Comparison of ENCODE assay signal across 13 cellular contexts in the genomic region with DNA sequence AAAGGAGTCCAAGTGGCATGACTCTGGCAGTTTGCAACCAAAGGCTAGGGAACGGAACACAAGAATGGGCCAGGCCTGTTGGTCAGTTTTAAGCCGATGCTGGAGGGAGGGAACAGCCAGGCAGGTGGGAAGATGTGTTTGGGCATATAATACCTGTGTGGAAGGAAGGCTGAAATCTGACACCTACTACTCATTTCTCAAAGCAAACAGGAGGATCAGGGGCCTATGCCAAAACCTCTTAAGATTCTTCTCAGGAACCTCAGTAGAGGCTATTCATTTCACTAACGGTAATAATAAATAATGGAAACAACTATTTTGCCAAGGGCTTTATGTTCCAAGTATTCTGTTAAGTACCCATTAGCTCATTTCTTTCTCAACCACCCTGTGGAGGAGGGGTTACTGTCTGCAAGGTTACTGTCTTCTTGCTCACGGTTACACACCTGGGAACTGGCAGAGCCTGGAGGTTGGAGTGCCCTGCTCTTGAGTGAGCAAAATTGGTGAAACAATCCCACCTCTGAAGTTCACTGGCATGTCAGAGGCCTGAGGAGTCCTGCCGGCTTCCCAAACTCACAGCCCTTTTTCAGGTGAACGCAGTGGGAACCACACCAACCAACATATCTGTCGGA. TPM values are rescaled to one million over a fixed set of nuclear protein-coding genes. Genes with fewer than 3 reads are reported as not detected.
DNase-seq lines count a peak whose midpoint lies in the region; ATAC-seq and TF ChIP-seq lines count a peak whose summit lies in the region.
"Had no signal": no experiment of that assay in that cellular context is flagged by ENCODE, and none has a peak within 500 bp of the region (broad histone marks: within the 10 kb centered on the region; RNA-seq: fewer than 3 reads in every experiment).

No MANE protein-coding gene starts in this region.

- TF ChIP-seq CTCF in dorsolateral prefrontal cortex (IDR thresholded peaks at IDR 0.05 in 54 of 56, conservative IDR thresholded peaks at IDR 0.05 in 2 of 56; ENCODE audit: low read depth in 1 of 56, partially characterized antibody in 56 of 56) (no peak), thyroid gland (IDR thresholded peaks at IDR 0.05) (no peak), endodermal cell (conservative IDR thresholded peaks at IDR 0.05) (no peak)

- H3K27me3 ChIP-seq in dorsolateral prefrontal cortex (no peaks in the 10 kb centered on the region), thyroid gland (no peaks in the 10 kb centered on the region), endodermal cell (ENCODE audit: control insufficient read depth, insufficient read depth, low read length, poor library complexity, severe bottlenecking) (no peaks in the 10 kb centered on the region)

- H3K36me3 ChIP-seq in thyroid gland = peaks cover 6 to 22% of the 10 kb centered on the region in 2 donors
- H3K36me3 ChIP-seq in endodermal cell (ENCODE audit: control insufficient read depth, insufficient read depth, low read length) = peaks cover 26% of the 10 kb centered on the region

- TF ChIP-seq POLR2A in thyroid gland (IDR thresholded peaks at IDR 0.05) = peak in 1 of 2 donors; percentile 11

- no peak overlapping the region for H3K4me3 ChIP-seq in dorsolateral prefrontal cortex
- no peak overlapping the region for H3K4me3 ChIP-seq in thyroid gland (replicated peaks in 1 of 3)
- H3K4me3 ChIP-seq in endodermal cell (ENCODE audit: low read length) = no peak overlapping the region

- H3K4me1 ChIP-seq in thyroid gland (peaks cover 13 to 27% of the 10 kb centered on the region in 2 donors), endodermal cell (ENCODE audit: control insufficient read depth, insufficient read depth, low read length) (peaks cover 22% of the 10 kb centered on the region)

- no peak overlapping the region for H3K9ac ChIP-seq in endodermal cell (ENCODE audit: extremely low read depth, low read length, poor library complexity, severe bottlenecking)

- peak in 2 of 3 experiments; percentile 13 to 59 for DNase-seq in NCI-H1417 (lab: John Stamatoyannopoulos, UW)
- no peak for DNase-seq in NCI-H1417 treated with DMSO at 0.1 percent for 48 hours (lab: John Stamatoyannopoulos, UW)
- peak; percentile 88 for DNase-seq in NCI-H510A treated with DMSO at 0.1 percent for 48 hours (lab: John Stamatoyannopoulos, UW)
- DNase-seq in dorsolateral prefrontal cortex = no peak
- DNase-seq in thyroid gland = peak; percentile 77 to 82
- no peak for DNase-seq in endodermal cell
- no peak for DNase-seq in head of caudate nucleus
- DNase-seq: activated CD4-positive, alpha-beta T cell treated with anti-CD3 and anti-CD28 coated beads for 48 hours; Calu3; central memory CD4-positive, alpha-beta T cell; NCI-H524 treated with DMSO at 0.1 percent for 48 hours had no signal

- intact Hi-C loops in dorsolateral prefrontal cortex (cut with DNase I) = loop anchor here (1.0 to 5.0 kb wide), 3 partner anchors 217 to 317 kb away; no protein-coding TSS in a partner anchor
- intact Hi-C loops in thyroid gland (cut with DNase I) = loop anchor here (5.0 kb wide), 2 partner anchors 37 to 217 kb away; a partner anchor contains a TSS
- intact Hi-C loops in head of caudate nucleus (cut with DNase I) = no loop called here

- peaks cover 18% of the 10 kb centered on the region for H3K36me3 Mint-ChIP-seq in endodermal cell (ENCODE audit: low read depth)

- 43 to 45% methylated on average over 7 of the region's 7 CpGs for WGBS in thyroid gland, 2 donors
- WGBS in endodermal cell (ENCODE audit: insufficient coverage in 1 of 2, insufficient read length in 1 of 2), 2 experiments = 90 to 93% methylated on average over 3 to 6 of the region's 7 CpGs

- H3K27ac ChIP-seq in dorsolateral prefrontal cortex (peak overlapping the region in 47 of 59 donors; percentile 2 to 81 (median 62)), thyroid gland (peak overlapping the region in 2 of 3 donors; percentile 30 to 37), endodermal cell (ENCODE audit: low read depth, low read length) (no peak overlapping the region)

- H3K4me3 Mint-ChIP-seq in endodermal cell = no peak overlapping the region
- H3K4me3 Mint-ChIP-seq: activated T-helper 1 cell treated with anti-CD3 and anti-CD28 coated beads, Interleukin-12 subunit alpha, Interleukin-12 subunit beta, Interleukin-2, Interleukin-4 antibody, amounts not matched to agents 30 ng/mL and 10 ng/mL and 1 ng/mL, durations not matched to agents 14 hours and 24 hours and 36 hours had no signal

- H3K4me1 Mint-ChIP-seq in endodermal cell = peaks cover 55% of the 10 kb centered on the region

- H3K27me3 Mint-ChIP-seq in endodermal cell (ENCODE audit: insufficient read depth) = peaks cover 6% of the 10 kb centered on the region

- no peaks in the 10 kb centered on the region for H3K9me3 Mint-ChIP-seq in endodermal cell
- H3K9me3 Mint-ChIP-seq: activated T-helper 1 cell treated with anti-CD3 and anti-CD28 coated beads, Interleukin-12 subunit alpha, Interleukin-12 subunit beta, Interleukin-2, Interleukin-4 antibody, amounts not matched to agents 30 ng/mL and 10 ng/mL and 1 ng/mL, durations not matched to agents 14 hours and 24 hours and 36 hours had no signal

- H3K27ac Mint-ChIP-seq in endodermal cell = no peak overlapping the region
- H3K27ac Mint-ChIP-seq: activated T-helper 1 cell treated with anti-CD3 and anti-CD28 coated beads, Interleukin-12 subunit alpha, Interleukin-12 subunit beta, Interleukin-2, Interleukin-4 antibody, amounts not matched to agents 30 ng/mL and 10 ng/mL and 1 ng/mL, durations not matched to agents 14 hours and 24 hours and 36 hours had no signal

- H3K9me3 ChIP-seq in thyroid gland = no peaks in the 10 kb centered on the region
- no peaks in the 10 kb centered on the region for H3K9me3 ChIP-seq in endodermal cell (ENCODE audit: control insufficient read depth, low read length)

- ATAC-seq in GM18858 (IDR thresholded peaks at IDR 0.05; ENCODE audit: unreplicated experiment) = no peak

RNA-seq across cellular contexts. Expression of a gene that starts 35.5 kb away (rescaled TPM):
- total RNA-seq in dorsolateral prefrontal cortex = 100 to 1,000 TPM in 115 of 120 experiments, 10 to 100 TPM in 5; 81.6 to 316 (median 220) TPM
- total RNA-seq in thyroid gland = 10 to 100 TPM; 19.3 to 57.3 (median 36.7) TPM
- 10 to 100 TPM; 35.1 to 36.5 TPM for total RNA-seq in endodermal cell
- 39.7 TPM for polyA plus RNA-seq in endodermal cell (2013, experiment 1 of 2)
- polyA plus RNA-seq in endodermal cell (2013, experiment 2 of 2) = 35.5 TPM

Comparison
In these comparisons a context has a peak if more than half of its experiments do, and no peak if none do; other contexts are left out.
1. DNase-seq: peak in NCI-H1417 (2 of 3), NCI-H510A treated with DMSO at 0.1 percent for 48 hours (single experiment) and thyroid gland (2 of 2); none in NCI-H1417 treated with DMSO at 0.1 percent for 48 hours (single experiment), dorsolateral prefrontal cortex (0 of 10), endodermal cell (single experiment) and head of caudate nucleus (0 of 42).